ENCODE assay signal across 15 cellular contexts in genomic region chr11:6538456-6538855, GRCh38.
"Had no signal": no experiment of that assay in that cellular context is flagged by ENCODE, and none has a peak within 500 bp of the region (broad histone marks: within the 10 kb centered on the region; RNA-seq: fewer than 3 reads in every experiment).

No MANE protein-coding gene starts in this region.

- FAIRE-seq: pancreas had no signal

- ATAC-seq: activated T-cell treated with anti-CD3 and anti-CD28 coated beads, Interleukin-2, amount 50 U/mL, for 72 hours; stimulated activated memory B cell treated with anti-CD40 and anti-IgM and Interleukin-4, amounts not matched to agents 10 μg/mL and 1 μg/mL and 100 μg/mL, for 72 hours; T-helper 17 cell had no signal

- H3K9me3 Mint-ChIP-seq: activated T-cell treated with anti-CD3 and anti-CD28 coated beads, Interleukin-2, amount 50 U/mL, for 72 hours; naive B cell; stimulated activated memory B cell treated with anti-CD40 and anti-IgM and Interleukin-4, amounts not matched to agents 10 μg/mL and 1 μg/mL and 100 μg/mL, for 72 hours had no signal

- H3K27ac ChIP-seq: brain microvascular endothelial cell, esophagus squamous epithelium, pancreas, thyroid gland, uterus had no signal

- H3K27ac Mint-ChIP-seq: activated naive CD8-positive, alpha-beta T cell; activated T-cell treated with anti-CD3 and anti-CD28 coated beads, Interleukin-2, amount 50 U/mL, for 72 hours; stimulated activated memory B cell treated with anti-CD40 and anti-IgM and Interleukin-4, amounts not matched to agents 10 μg/mL and 1 μg/mL and 100 μg/mL, for 72 hours; T-helper 17 cell had no signal

- H3K27me3 ChIP-seq: brain microvascular endothelial cell, esophagus squamous epithelium, pancreas, thyroid gland, uterus had no signal

- H3K36me3 ChIP-seq: brain microvascular endothelial cell, pancreas, thyroid gland, uterus had no signal

- DNase-seq: activated CD4-positive, alpha-beta T cell treated with anti-CD3 and anti-CD28 coated beads for 48 hours; activated CD8-positive, alpha-beta memory T cell treated with anti-CD3 and anti-CD28 coated beads, Interleukin-2, amount 50 U/mL, for 48 hours; activated gamma-delta T cell; activated T-cell treated with anti-CD3 and anti-CD28 coated beads, Interleukin-2, amount 50 U/mL, for 72 hours; brain microvascular endothelial cell; cortex of kidney; effector CD4-positive, alpha-beta T cell; esophagus squamous epithelium; naive B cell; pancreas; T-helper 17 cell; thyroid gland; uterus had no signal

- H3K36me3 Mint-ChIP-seq: naive B cell had no signal

- H3K4me3 ChIP-seq: esophagus squamous epithelium, pancreas, thyroid gland, uterus had no signal

- H3K4me1 ChIP-seq: esophagus squamous epithelium, pancreas, thyroid gland, uterus had no signal

- H3K9me3 ChIP-seq: esophagus squamous epithelium, pancreas, thyroid gland, uterus had no signal
